Comparison of ENCODE assay signal across 28 cellular contexts in the genomic region with DNA sequence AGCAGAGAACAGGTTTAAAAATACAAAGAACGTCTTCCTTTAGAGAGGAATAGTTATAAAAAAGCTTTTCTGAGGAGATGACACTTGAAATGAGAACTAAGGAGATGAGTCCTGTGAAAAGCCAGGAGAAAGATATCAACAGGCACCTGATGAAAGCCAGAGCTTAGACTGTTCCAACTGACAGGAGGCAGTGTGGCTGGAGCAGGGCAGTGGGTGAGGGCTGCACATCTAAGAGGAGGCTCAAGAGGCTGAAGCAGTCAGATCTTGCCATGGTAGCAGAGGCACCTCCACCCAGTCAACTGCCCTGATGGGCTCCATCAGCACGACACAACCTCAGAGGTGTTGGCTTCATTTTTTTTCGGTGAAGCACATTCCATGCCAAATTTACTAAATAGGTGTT.
"Had no signal": no experiment of that assay in that cellular context is flagged by ENCODE, and none has a peak within 500 bp of the region (broad histone marks: within the 10 kb centered on the region; RNA-seq: fewer than 3 reads in every experiment).

No MANE protein-coding gene starts in this region.

- H3K27me3 ChIP-seq: colonic mucosa, esophagus squamous epithelium, gastrocnemius medialis, left lung had no signal

- H3K27me3 Mint-ChIP-seq: dendritic cell treated with granulocyte-macrophage colony-stimulating factor and Interleukin-4, amounts not matched to agents 40 ng/mL and 50 ng/mL, for 4 days; effector memory CD8-positive, alpha-beta T cell had no signal

- H3K4me1 Mint-ChIP-seq: endodermal cell; naive thymus-derived CD4-positive, alpha-beta T cell had no signal

- H3K36me3 ChIP-seq: colonic mucosa, esophagus squamous epithelium, gastrocnemius medialis, heart right ventricle, left lung, lower lobe of right lung had no signal

- H3K27ac ChIP-seq: colonic mucosa, epithelial cell of prostate, esophagus squamous epithelium, gastrocnemius medialis, heart right ventricle, left lung, lower lobe of right lung had no signal

- H3K9me3 ChIP-seq: colonic mucosa, esophagus squamous epithelium, gastrocnemius medialis had no signal

- FAIRE-seq: endometrium, islet of Langerhans, kidney had no signal

- H3K4me3 Mint-ChIP-seq: dendritic cell treated with granulocyte-macrophage colony-stimulating factor and Interleukin-4, amounts not matched to agents 40 ng/mL and 50 ng/mL, for 4 days; effector memory CD8-positive, alpha-beta T cell; endodermal cell; naive thymus-derived CD4-positive, alpha-beta T cell had no signal

- H3K4me3 ChIP-seq: colonic mucosa, esophagus squamous epithelium, gastrocnemius medialis, heart right ventricle, left lung, lower lobe of right lung had no signal

- H3K27ac Mint-ChIP-seq: dendritic cell treated with granulocyte-macrophage colony-stimulating factor and Interleukin-4, amounts not matched to agents 40 ng/mL and 50 ng/mL, for 4 days; effector memory CD8-positive, alpha-beta T cell; endodermal cell; naive thymus-derived CD4-positive, alpha-beta T cell had no signal

- ATAC-seq: effector memory CD8-positive, alpha-beta T cell; esophagus mucosa; gastrocnemius medialis; heart right ventricle; left colon; left lung; left ventricle myocardium superior; lower lobe of right lung; naive thymus-derived CD4-positive, alpha-beta T cell had no signal

- H3K4me1 ChIP-seq: colonic mucosa, esophagus squamous epithelium, gastrocnemius medialis, heart right ventricle, left lung, lower lobe of right lung had no signal

- H3K36me3 Mint-ChIP-seq: naive thymus-derived CD4-positive, alpha-beta T cell had no signal

- DNase-seq: colonic mucosa; cortex of kidney; effector CD8-positive, alpha-beta T cell; effector memory CD8-positive, alpha-beta T cell; endodermal cell; erythroblast; esophagus squamous epithelium; foreskin fibroblast; foreskin melanocyte; gastrocnemius medialis; glutamatergic neuron; head of caudate nucleus; heart right ventricle; hippocampal formation; kidney; kidney glomerular epithelial cell; left colon; left lung; left ventricle myocardium superior; lower lobe of right lung; mesenchymal stem cell; midbrain; naive thymus-derived CD4-positive, alpha-beta T cell had no signal
